ENCODE assay signal across 18 cellular contexts in genomic region chr9:78775889-78776288, GRCh38.
"Had no signal": no experiment of that assay in that cellular context is flagged by ENCODE, and none has a peak within 500 bp of the region (broad histone marks: within the 10 kb centered on the region; RNA-seq: fewer than 3 reads in every experiment).

No MANE protein-coding gene starts in this region.

- H3K4me1 ChIP-seq: adrenal gland, thyroid gland had no signal

- H3K9me3 ChIP-seq: adrenal gland, thyroid gland had no signal

- H3K27ac ChIP-seq: adrenal gland, epithelial cell of prostate, thyroid gland had no signal

- H3K36me3 ChIP-seq: adrenal gland, thyroid gland had no signal

- H3K27me3 ChIP-seq: adrenal gland, thyroid gland had no signal

- DNase-seq: activated CD4-positive, alpha-beta T cell treated with anti-CD3 and anti-CD28 coated beads, Interleukin-2, amount 10 ng/mL, durations not matched to agents 7 days and 5 days; activated CD4-positive, CD25-positive, alpha-beta regulatory T cell; activated CD8-positive, alpha-beta memory T cell treated with anti-CD3 and anti-CD28 coated beads for 24 hours; activated naive CD4-positive, alpha-beta T cell treated with anti-CD3 and anti-CD28 coated beads, Interleukin-2, amount 50 U/mL, for 16 hours; adrenal gland; caudate nucleus; cortex of kidney; effector memory CD4-positive, alpha-beta T cell; glutamatergic neuron; immature natural killer cell; left colon; mammary epithelial cell; occipital lobe; right cardiac atrium; small intestine; thyroid gland had no signal

- ATAC-seq: left colon; natural killer cell treated with Interleukin-12 subunit alpha and Interleukin-12 subunit beta and Interleukin-15 and Interleukin-18, amount 100 ng/mL, for 72 hours; right cardiac atrium had no signal

- H3K4me3 ChIP-seq: adrenal gland, thyroid gland had no signal
